In the genomic region with DNA sequence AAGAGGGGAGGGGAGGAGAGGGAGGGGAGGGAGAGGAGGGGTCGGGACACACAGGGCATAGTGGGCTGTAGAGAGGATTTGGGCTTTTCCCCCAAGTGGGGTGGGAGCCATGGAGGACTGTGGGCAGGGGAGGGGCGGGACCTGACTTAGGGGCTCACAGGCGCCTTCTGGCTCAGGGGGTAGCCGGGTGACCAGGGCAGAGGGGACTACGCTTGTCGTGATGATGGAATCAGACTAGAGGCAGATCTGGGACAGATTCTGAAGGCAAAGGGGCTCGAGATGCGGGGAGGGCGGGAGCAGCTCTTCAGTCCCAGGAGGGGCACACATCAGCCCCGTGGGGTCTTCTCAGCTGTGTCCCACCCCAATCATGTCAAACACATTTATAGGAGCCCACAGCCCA, we compare ENCODE assay signal across 19 cellular contexts. TPM values are rescaled to one million over a fixed set of nuclear protein-coding genes. Genes with fewer than 3 reads are reported as not detected.
A peak's percentile ranks its signal among the peaks of the same experiment; 100 is the strongest.
DNase-seq lines count a peak whose midpoint lies in the region; ATAC-seq, FAIRE-seq and TF ChIP-seq lines count a peak whose summit lies in the region.
"Had no signal": no experiment of that assay in that cellular context is flagged by ENCODE, and none has a peak within 500 bp of the region (broad histone marks: within the 10 kb centered on the region; RNA-seq: fewer than 3 reads in every experiment).

No MANE protein-coding gene starts in this region.

- TF ChIP-seq POLR2A in K562 (conservative IDR thresholded peaks at IDR 0.05): 0 out of 2 replicates have a peak, but pooled peaks have one; percentile 11

- BruUV-seq in K562 (replicated peaks; lab: Mats Ljungman, UMichigan): no TSS peak

- no peak for DNase-seq in K562 (ENCODE audit: extremely low read depth in 1 of 4, low spot score in 3 of 4)
- no peak for DNase-seq in neural progenitor cell (ENCODE audit: low spot score)
- DNase-seq in activated CD8-positive, alpha-beta T cell treated with anti-CD3 and anti-CD28 coated beads, Interleukin-2, amount 10 ng/mL, durations not matched to agents 7 days and 5 days: no peak
- DNase-seq: DMS 273 treated with DMSO at 0.1 percent for 48 hours, KBM-7, NCI-H1105 treated with DMSO at 0.1 percent for 48 hours, NCI-H187 treated with DMSO at 0.1 percent for 48 hours, NCI-H2171 treated with DMSO at 0.1 percent for 48 hours, NCI-H510A, NCI-H82, Peyer's patch, SHP77 had no signal

- 40% methylated on average over 7 of the region's 10 CpGs for WGBS in K562 (ENCODE audit: insufficient coverage, low coverage, missing lambda C conversion rate)

- TF ChIP-seq CTCF in 22Rv1 (IDR thresholded peaks at IDR 0.05) (no peak), K562 (IDR thresholded peaks at IDR 0.05 in 2 of 3, conservative IDR thresholded peaks at IDR 0.05 in 1 of 3; ENCODE audit: insufficient read depth in 2 of 3, low read depth in 1 of 3, low read length in 3 of 3) (no peak), neural progenitor cell (IDR thresholded peaks at IDR 0.05) (no peak)

- H3K9me3 ChIP-seq in BLaER1: no peaks in the 10 kb centered on the region
- H3K9me3 ChIP-seq in K562 (replicated peaks; ENCODE audit: control insufficient read depth, insufficient read depth, low read depth, low read length): no peaks in the 10 kb centered on the region
- H3K9me3 ChIP-seq in neural progenitor cell (ENCODE audit: low read depth): no peaks in the 10 kb centered on the region
- H3K9me3 ChIP-seq: Peyer's patch had no signal

- H3K4me3 ChIP-seq in BLaER1: no peak overlapping the region
- no peak overlapping the region for H3K4me3 ChIP-seq in K562
- H3K4me3 ChIP-seq in neural progenitor cell: no peak overlapping the region
- H3K4me3 ChIP-seq: Peyer's patch had no signal

- peaks cover 23% of the 10 kb centered on the region for H3K36me3 ChIP-seq in BLaER1
- H3K36me3 ChIP-seq in K562 (ENCODE audit: control insufficient read depth, insufficient read depth, low read length): peaks cover 4% of the 10 kb centered on the region; the same call in 1 of the 3 replicates
- no peaks in the 10 kb centered on the region for H3K36me3 ChIP-seq in neural progenitor cell

- H3K9ac ChIP-seq in BLaER1 (no peak overlapping the region), K562 (ENCODE audit: insufficient read depth in 1 of 2, low read depth in 2 of 2, low read length in 2 of 2) (peak overlapping the region in 1 of 2 experiments; percentile 74; a peak in 2 of 4 replicates), neural progenitor cell (no peak overlapping the region)

- no peaks in the 10 kb centered on the region for H3K79me2 ChIP-seq in K562 (ENCODE audit: control insufficient read depth, insufficient read depth, low read length)
- no peaks in the 10 kb centered on the region for H3K79me2 ChIP-seq in neural progenitor cell (ENCODE audit: low read depth)

- peaks cover 5% of the 10 kb centered on the region for H3K27me3 Mint-ChIP-seq in neural progenitor cell (ENCODE audit: insufficient read depth, low read depth)
- H3K27me3 Mint-ChIP-seq in activated CD8-positive, alpha-beta T cell treated with anti-CD3 and anti-CD28 coated beads, Interleukin-2, amount 10 ng/mL, durations not matched to agents 7 days and 5 days (ENCODE audit: low read depth): no peaks in the 10 kb centered on the region

- H3K27ac ChIP-seq in 22Rv1 (0 out of 2 replicates have a peak overlapping the region, but pooled peaks have one; percentile 5), BLaER1 (no peak overlapping the region), K562 (ENCODE audit: extremely low read depth, low read depth, low read length) (no peak overlapping the region), neural progenitor cell (no peak overlapping the region)

- no peak overlapping the region for H3K4me3 Mint-ChIP-seq in neural progenitor cell
- no peak overlapping the region for H3K4me3 Mint-ChIP-seq in activated CD8-positive, alpha-beta T cell treated with anti-CD3 and anti-CD28 coated beads, Interleukin-2, amount 10 ng/mL, durations not matched to agents 7 days and 5 days

- H3F3A ChIP-seq in neural progenitor cell (ENCODE audit: low read depth): peaks cover 8% of the 10 kb centered on the region

- H3K27me3 ChIP-seq in BLaER1 (no peaks in the 10 kb centered on the region), K562 (ENCODE audit: control insufficient read depth in 2 of 2, insufficient read depth in 2 of 2, low read length in 2 of 2) (no peaks in the 10 kb centered on the region), neural progenitor cell (no peaks in the 10 kb centered on the region)
- H3K27me3 ChIP-seq: Peyer's patch had no signal

- intact Hi-C loops in K562 (cut with micrococcal nuclease): no loop called here

- peaks cover 10% of the 10 kb centered on the region for H3K4me1 Mint-ChIP-seq in neural progenitor cell
- H3K4me1 Mint-ChIP-seq in activated CD8-positive, alpha-beta T cell treated with anti-CD3 and anti-CD28 coated beads, Interleukin-2, amount 10 ng/mL, durations not matched to agents 7 days and 5 days (ENCODE audit: low read depth): no peaks in the 10 kb centered on the region

- in situ Hi-C loops in K562 (cut with MboI): loop anchor here (5.0 kb wide), 1 partner anchor 88 kb away; no protein-coding TSS in a partner anchor

- H3K36me3 Mint-ChIP-seq in neural progenitor cell: no peaks in the 10 kb centered on the region
- H3K36me3 Mint-ChIP-seq in activated CD8-positive, alpha-beta T cell treated with anti-CD3 and anti-CD28 coated beads, Interleukin-2, amount 10 ng/mL, durations not matched to agents 7 days and 5 days (ENCODE audit: low read depth): no peaks in the 10 kb centered on the region

- H3K27ac Mint-ChIP-seq in neural progenitor cell: peak overlapping the region; percentile 50
- H3K27ac Mint-ChIP-seq in activated CD8-positive, alpha-beta T cell treated with anti-CD3 and anti-CD28 coated beads, Interleukin-2, amount 10 ng/mL, durations not matched to agents 7 days and 5 days: no peak overlapping the region

- peak overlapping the region; percentile 17; the same call in 1 of the 2 replicates for H3K4me2 ChIP-seq in BLaER1
- no peak overlapping the region for H3K4me2 ChIP-seq in K562 (ENCODE audit: insufficient read depth, low read length)
- no peak overlapping the region for H3K4me2 ChIP-seq in neural progenitor cell

- H3K4me1 ChIP-seq in BLaER1 (peaks cover 25% of the 10 kb centered on the region), K562 (replicated peaks in 1 of 2; ENCODE audit: control insufficient read depth in 2 of 2, insufficient read depth in 2 of 2, low read length in 2 of 2) (peaks cover 13 to 46% of the 10 kb centered on the region in 2 experiments), neural progenitor cell (peaks cover 8% of the 10 kb centered on the region)

- POLR2A ChIA-PET in K562 (lab: Yijun Ruan, JAX): interaction anchor here (1.4 to 4.2 kb wide), 2 partner anchors 9 to 14 kb away, joined by 7 to 28 read pairs; a partner anchor contains a TSS
- POLR2A ChIA-PET in activated CD8-positive, alpha-beta T cell treated with anti-CD3 and anti-CD28 coated beads, Interleukin-2, amount 10 ng/mL, durations not matched to agents 7 days and 5 days (lab: Charles Lee): no interaction called here

- TF ChIP-seq EP300 in K562 (IDR thresholded peaks at IDR 0.05; ENCODE audit: low read length): no peak

- no peak for FAIRE-seq in K562 (lab: Jason Lieb, UNC)
- FAIRE-seq: HTR-8/SVneo had no signal

- H4K20me1 ChIP-seq in BLaER1 (peaks cover 37% of the 10 kb centered on the region), K562 (replicated peaks; ENCODE audit: control insufficient read depth, insufficient read depth, low read length) (peaks cover 16% of the 10 kb centered on the region), neural progenitor cell (ENCODE audit: low read depth) (peaks cover 6% of the 10 kb centered on the region)

- no peak for TF ChIP-seq RAD21 in K562 (CRISPR knock-in tag; conservative IDR thresholded peaks at IDR 0.05 in 1 of 2, IDR thresholded peaks at IDR 0.05 in 1 of 2)

- H3K9me3 Mint-ChIP-seq in neural progenitor cell: no peaks in the 10 kb centered on the region
- H3K9me3 Mint-ChIP-seq in activated CD8-positive, alpha-beta T cell treated with anti-CD3 and anti-CD28 coated beads, Interleukin-2, amount 10 ng/mL, durations not matched to agents 7 days and 5 days (ENCODE audit: insufficient read depth): no peaks in the 10 kb centered on the region

- ATAC-seq in K562 (no peak), GM21528 (IDR thresholded peaks at IDR 0.05; ENCODE audit: low FRiP score, unreplicated experiment) (no peak), GM19023 (IDR thresholded peaks at IDR 0.05; ENCODE audit: unreplicated experiment) (no peak)
- no peak for ATAC-seq in activated CD8-positive, alpha-beta T cell treated with anti-CD3 and anti-CD28 coated beads, Interleukin-2, amount 10 ng/mL, durations not matched to agents 7 days and 5 days

- CTCF ChIA-PET in K562 (lab: Yijun Ruan, JAX; ENCODE audit: low intra/inter-chr PET ratio): no interaction called here
- CTCF ChIA-PET in activated CD8-positive, alpha-beta T cell treated with anti-CD3 and anti-CD28 coated beads, Interleukin-2, amount 10 ng/mL, durations not matched to agents 7 days and 5 days (lab: Charles Lee): interaction anchor here (1.7 kb wide), 1 partner anchor 86 kb away, joined by 15 read pairs; no protein-coding TSS in a partner anchor

- H2AFZ ChIP-seq in K562 (ENCODE audit: low read depth, low read length): no peak overlapping the region
- H2AFZ ChIP-seq in neural progenitor cell (replicated peaks): no peak overlapping the region

- H3K9me1 ChIP-seq in K562 (ENCODE audit: control insufficient read depth, insufficient read depth, low read length): peaks cover 5% of the 10 kb centered on the region

RNA-seq across cellular contexts. Expression of a gene that starts 13.5 kb away (rescaled TPM):
- total RNA-seq in K562 (2011; cell fraction: chromatin; rRNA removed; ENCODE audit: low replicate concordance): 29.3 and 88.6 TPM in 2 replicates
- 66.7 and 67.1 TPM in 2 replicates for total RNA-seq in K562 (2011; cell fraction: nucleolus; rRNA removed)
- 50.4 and 52.5 TPM in 2 replicates for total RNA-seq in K562 (2011; cell fraction: nucleoplasm; rRNA removed)
- total RNA-seq in K562 (2014; rRNA removed) (367 and 490 TPM in 2 replicates), K562 (2014; rRNA removed; fragmentation: Illumina TruSeq; extraction: Trizol) (42.7 and 63.3 TPM in 2 replicates), K562 (2015; rRNA removed; fragmentation: Illumina TruSeq; extraction: Trizol) (268 and 274 TPM in 2 replicates), K562 (2021) (335 and 348 TPM in 2 replicates), neural progenitor cell (ENCODE audit: low replicate concordance) (102 and 197 TPM in 2 replicates)
- polyA plus RNA-seq in K562 (2011; rRNA removed) (84.9 and 133 TPM in 2 replicates), K562 (2014; fragmentation: Illumina TruSeq; extraction: Trizol) (307 and 475 TPM in 2 replicates), K562 (2014; fragmentation: Nextera tagmentation; extraction: Ambion mirVana) (100 to 1,000 TPM; 212 to 249 TPM), K562 (2014; rRNA removed) (321 and 486 TPM in 2 replicates)
- 461 and 1,752 TPM in 2 replicates for polyA plus RNA-seq in K562 (2011; cell fraction: cytosol; rRNA removed)
- polyA plus RNA-seq in K562 (2011; cell fraction: nucleus; rRNA removed): 140 and 189 TPM in 2 replicates
- 302 and 461 TPM in 2 replicates for polyA plus RNA-seq in K562 (2012)
- polyA minus RNA-seq in K562 (2011; rRNA and poly(A)+ RNA removed): 9.3 and 16.9 TPM in 2 replicates
- 41.1 and 45.0 TPM in 2 replicates for polyA minus RNA-seq in K562 (2011; cell fraction: cytosol; rRNA and poly(A)+ RNA removed)
- 13.3 and 13.9 TPM in 2 replicates for polyA minus RNA-seq in K562 (2011; cell fraction: nucleus; rRNA and poly(A)+ RNA removed)
- 100 to 1,000 TPM; 225 to 228 TPM for total RNA-seq in activated CD8-positive, alpha-beta T cell treated with anti-CD3 and anti-CD28 coated beads, Interleukin-2, amount 10 ng/mL, durations not matched to agents 7 days and 5 days

RNA-seq across cellular contexts. Expression of a gene that starts 14.6 kb away (rescaled TPM):
- 3.3 and 9.9 TPM in 2 replicates for total RNA-seq in K562 (2011; cell fraction: chromatin; rRNA removed; ENCODE audit: low replicate concordance)
- total RNA-seq in K562 (2011; cell fraction: nucleolus; rRNA removed): 7.8 and 8.7 TPM in 2 replicates
- total RNA-seq in K562 (2011; cell fraction: nucleoplasm; rRNA removed): 5.2 and 5.6 TPM in 2 replicates
- 1.9 and 3.1 TPM in 2 replicates for total RNA-seq in K562 (2014; rRNA removed)
- total RNA-seq in K562 (2014; rRNA removed; fragmentation: Illumina TruSeq; extraction: Trizol): 0.89 and 1.1 TPM in 2 replicates
- 0.76 and 1.1 TPM in 2 replicates for total RNA-seq in K562 (2015; rRNA removed; fragmentation: Illumina TruSeq; extraction: Trizol)
- 2.1 and 2.3 TPM in 2 replicates for total RNA-seq in K562 (2021)
- 1.0 and 1.9 TPM in 2 replicates for polyA plus RNA-seq in K562 (2011; rRNA removed)
- 2.2 and 2.7 TPM in 2 replicates for polyA plus RNA-seq in K562 (2011; cell fraction: cytosol; rRNA removed)
- polyA plus RNA-seq in K562 (2011; cell fraction: nucleus; rRNA removed): 4.0 and 5.0 TPM in 2 replicates
- 1.1 and 2.2 TPM in 2 replicates for polyA plus RNA-seq in K562 (2012)
- polyA plus RNA-seq in K562 (2014; fragmentation: Illumina TruSeq; extraction: Trizol): 0.86 and 1.3 TPM in 2 replicates
- polyA plus RNA-seq in K562 (2014; fragmentation: Nextera tagmentation; extraction: Ambion mirVana): under 1 TPM; 0.03 to 0.06 TPM
- polyA plus RNA-seq in K562 (2014; rRNA removed): 1.9 and 3.4 TPM in 2 replicates
- polyA minus RNA-seq in K562 (2011; rRNA and poly(A)+ RNA removed): 0.77 and 0.84 TPM in 2 replicates
- 0.57 and 0.73 TPM in 2 replicates for polyA minus RNA-seq in K562 (2011; cell fraction: cytosol; rRNA and poly(A)+ RNA removed)
- polyA minus RNA-seq in K562 (2011; cell fraction: nucleus; rRNA and poly(A)+ RNA removed): 1.3 and 1.8 TPM in 2 replicates
- 4.6 and 6.8 TPM in 2 replicates for total RNA-seq in neural progenitor cell (ENCODE audit: low replicate concordance)
- 1 to 10 TPM; 6.2 to 6.8 TPM for total RNA-seq in activated CD8-positive, alpha-beta T cell treated with anti-CD3 and anti-CD28 coated beads, Interleukin-2, amount 10 ng/mL, durations not matched to agents 7 days and 5 days

RNA-seq across cellular contexts. Expression of a gene that starts 19.8 kb away (rescaled TPM):
- total RNA-seq in K562 (2011; cell fraction: chromatin; rRNA removed; ENCODE audit: low replicate concordance): not detected in 2 replicates
- 0.17 TPM in 1 of 2 replicates, not detected in the other for total RNA-seq in K562 (2011; cell fraction: nucleolus; rRNA removed)
- total RNA-seq in K562 (2011; cell fraction: nucleoplasm; rRNA removed): not detected in 2 replicates
- total RNA-seq in K562 (2014; rRNA removed) (not detected in 2 replicates), K562 (2014; rRNA removed; fragmentation: Illumina TruSeq; extraction: Trizol) (not detected in 2 replicates), K562 (2015; rRNA removed; fragmentation: Illumina TruSeq; extraction: Trizol) (not detected in 2 replicates), K562 (2021) (not detected in 2 replicates), neural progenitor cell (ENCODE audit: low replicate concordance) (0.09 TPM in 1 of 2 replicates, not detected in the other)
- polyA plus RNA-seq in K562 (2011; rRNA removed) (not detected in 2 replicates), K562 (2014; fragmentation: Illumina TruSeq; extraction: Trizol) (not detected in 2 replicates), K562 (2014; fragmentation: Nextera tagmentation; extraction: Ambion mirVana) (not detected), K562 (2014; rRNA removed) (not detected in 2 replicates)
- not detected in 2 replicates for polyA plus RNA-seq in K562 (2011; cell fraction: cytosol; rRNA removed)
- polyA plus RNA-seq in K562 (2011; cell fraction: nucleus; rRNA removed): not detected in 2 replicates
- polyA plus RNA-seq in K562 (2012): not detected in 2 replicates
- polyA minus RNA-seq in K562 (2011; rRNA and poly(A)+ RNA removed): not detected in 2 replicates
- polyA minus RNA-seq in K562 (2011; cell fraction: cytosol; rRNA and poly(A)+ RNA removed): not detected in 2 replicates
- not detected in 2 replicates for polyA minus RNA-seq in K562 (2011; cell fraction: nucleus; rRNA and poly(A)+ RNA removed)
- total RNA-seq in activated CD8-positive, alpha-beta T cell treated with anti-CD3 and anti-CD28 coated beads, Interleukin-2, amount 10 ng/mL, durations not matched to agents 7 days and 5 days: not detected
- total RNA-seq: MCF 10A, Peyer's patch had no signal
- polyA plus RNA-seq: BJ had no signal

RNA-seq across cellular contexts. Expression of a gene that starts 24.0 kb away (rescaled TPM):
- total RNA-seq in K562 (2011; cell fraction: chromatin; rRNA removed; ENCODE audit: low replicate concordance): 3.5 and 9.3 TPM in 2 replicates
- 6.8 and 8.0 TPM in 2 replicates for total RNA-seq in K562 (2011; cell fraction: nucleolus; rRNA removed)
- total RNA-seq in K562 (2011; cell fraction: nucleoplasm; rRNA removed): 3.4 and 3.8 TPM in 2 replicates
- total RNA-seq in K562 (2014; rRNA removed): 2.4 and 4.0 TPM in 2 replicates
- total RNA-seq in K562 (2014; rRNA removed; fragmentation: Illumina TruSeq; extraction: Trizol): 0.61 and 0.62 TPM in 2 replicates
- total RNA-seq in K562 (2015; rRNA removed; fragmentation: Illumina TruSeq; extraction: Trizol): 0.91 and 1.7 TPM in 2 replicates
- 1.7 and 2.2 TPM in 2 replicates for total RNA-seq in K562 (2021)
- polyA plus RNA-seq in K562 (2011; rRNA removed): 1.0 and 2.4 TPM in 2 replicates
- polyA plus RNA-seq in K562 (2011; cell fraction: cytosol; rRNA removed): 2.7 and 2.8 TPM in 2 replicates
- polyA plus RNA-seq in K562 (2011; cell fraction: nucleus; rRNA removed): 5.7 and 7.4 TPM in 2 replicates
- polyA plus RNA-seq in K562 (2012): 1.5 and 4.5 TPM in 2 replicates
- 0.59 and 1.0 TPM in 2 replicates for polyA plus RNA-seq in K562 (2014; fragmentation: Illumina TruSeq; extraction: Trizol)
- under 1 TPM; 0.15 TPM for polyA plus RNA-seq in K562 (2014; fragmentation: Nextera tagmentation; extraction: Ambion mirVana)
- polyA plus RNA-seq in K562 (2014; rRNA removed): 2.7 and 3.1 TPM in 2 replicates
- polyA minus RNA-seq in K562 (2011; rRNA and poly(A)+ RNA removed): 0.42 and 0.54 TPM in 2 replicates
- 1.1 and 1.4 TPM in 2 replicates for polyA minus RNA-seq in K562 (2011; cell fraction: cytosol; rRNA and poly(A)+ RNA removed)
- 1.00 and 1.8 TPM in 2 replicates for polyA minus RNA-seq in K562 (2011; cell fraction: nucleus; rRNA and poly(A)+ RNA removed)
- total RNA-seq in neural progenitor cell (ENCODE audit: low replicate concordance): 2.2 and 12.4 TPM in 2 replicates
- total RNA-seq in activated CD8-positive, alpha-beta T cell treated with anti-CD3 and anti-CD28 coated beads, Interleukin-2, amount 10 ng/mL, durations not matched to agents 7 days and 5 days: 10 to 100 TPM; 11.4 to 12.0 TPM

RNA-seq across cellular contexts. Expression of a gene that starts 38.9 kb away (rescaled TPM):
- total RNA-seq in K562 (2011; cell fraction: chromatin; rRNA removed; ENCODE audit: low replicate concordance): 0.32 TPM in 1 of 2 replicates, not detected in the other
- not detected in 2 replicates for total RNA-seq in K562 (2011; cell fraction: nucleolus; rRNA removed)
- not detected in 2 replicates for total RNA-seq in K562 (2011; cell fraction: nucleoplasm; rRNA removed)
- total RNA-seq in K562 (2014; rRNA removed): 0.29 TPM in 1 of 2 replicates, not detected in the other
- not detected in 2 replicates for total RNA-seq in K562 (2014; rRNA removed; fragmentation: Illumina TruSeq; extraction: Trizol)
- not detected in 2 replicates for total RNA-seq in K562 (2015; rRNA removed; fragmentation: Illumina TruSeq; extraction: Trizol)
- 0.09 TPM in 1 of 2 replicates, not detected in the other for total RNA-seq in K562 (2021)
- not detected in 2 replicates for polyA plus RNA-seq in K562 (2011; rRNA removed)
- not detected in 2 replicates for polyA plus RNA-seq in K562 (2011; cell fraction: cytosol; rRNA removed)
- not detected in 2 replicates for polyA plus RNA-seq in K562 (2011; cell fraction: nucleus; rRNA removed)
- polyA plus RNA-seq in K562 (2012): 0.32 TPM in 1 of 2 replicates, not detected in the other
- polyA plus RNA-seq in K562 (2014; fragmentation: Illumina TruSeq; extraction: Trizol): not detected in 2 replicates
- polyA plus RNA-seq in K562 (2014; fragmentation: Nextera tagmentation; extraction: Ambion mirVana): not detected
- polyA plus RNA-seq in K562 (2014; rRNA removed): not detected in 2 replicates
- polyA minus RNA-seq in K562 (2011; rRNA and poly(A)+ RNA removed): not detected in 2 replicates
- not detected in 2 replicates for polyA minus RNA-seq in K562 (2011; cell fraction: cytosol; rRNA and poly(A)+ RNA removed)
- polyA minus RNA-seq in K562 (2011; cell fraction: nucleus; rRNA and poly(A)+ RNA removed): not detected in 2 replicates
- 0.34 TPM in 1 of 2 replicates, not detected in the other for total RNA-seq in neural progenitor cell (ENCODE audit: low replicate concordance)
- not detected for total RNA-seq in activated CD8-positive, alpha-beta T cell treated with anti-CD3 and anti-CD28 coated beads, Interleukin-2, amount 10 ng/mL, durations not matched to agents 7 days and 5 days
- polyA plus RNA-seq: BJ had no signal
